Comparison of ENCODE assay signal across 17 cellular contexts in the genomic region with DNA sequence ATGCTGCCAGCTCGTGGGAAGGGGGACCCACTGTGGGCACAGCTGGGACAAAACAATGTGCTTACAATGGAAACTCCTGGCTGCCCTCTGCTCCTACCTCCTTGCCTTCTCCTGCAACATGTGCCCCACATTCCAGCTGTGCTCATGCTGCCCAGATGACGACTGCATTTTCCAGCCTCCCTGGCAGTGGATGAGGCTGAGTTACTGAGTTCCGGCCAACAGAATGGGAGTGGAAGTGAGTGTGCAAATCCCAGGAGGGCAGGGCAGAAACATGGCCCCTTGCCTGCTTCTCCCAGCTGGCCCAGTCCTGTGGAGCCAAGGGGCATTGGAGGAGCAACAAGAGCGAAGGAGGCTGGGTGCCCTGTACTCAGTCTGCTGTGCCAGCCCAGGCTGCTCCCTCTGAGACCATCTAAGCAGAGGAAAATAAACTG. TPM values are rescaled to one million over a fixed set of nuclear protein-coding genes. Genes with fewer than 3 reads are reported as not detected.
DNase-seq lines count a peak whose midpoint lies in the region; ATAC-seq and TF ChIP-seq lines count a peak whose summit lies in the region.
"Had no signal": no experiment of that assay in that cellular context is flagged by ENCODE, and none has a peak within 500 bp of the region (broad histone marks: within the 10 kb centered on the region; RNA-seq: fewer than 3 reads in every experiment).

No MANE protein-coding gene starts in this region.

- H3K27me3 Mint-ChIP-seq in activated naive CD8-positive, alpha-beta T cell treated with anti-CD3 and anti-CD28 coated beads, Interleukin-2, amount 10 ng/mL, durations not matched to agents 7 days and 5 days, result no peaks in the 10 kb centered on the region
- peaks cover 5% of the 10 kb centered on the region for H3K27me3 Mint-ChIP-seq in activated naive CD8-positive, alpha-beta T cell treated with anti-CD3 and anti-CD28 coated beads, Interleukin-2, amount 50 U/mL, for 24 hours

- H3K9ac ChIP-seq in SK-N-SH, result no peak overlapping the region
- no peak overlapping the region for H3K9ac ChIP-seq in smooth muscle cell (ENCODE audit: low read depth)

- H3K27ac ChIP-seq in ovary, result no peak overlapping the region
- no peak overlapping the region for H3K27ac ChIP-seq in SK-N-SH (ENCODE audit: low read depth in 2 of 2, low read length in 1 of 2)
- no peak overlapping the region for H3K27ac ChIP-seq in smooth muscle cell (ENCODE audit: low read depth)
- H3K27ac ChIP-seq: SJCRH30 had no signal

- H4K20me1 ChIP-seq in SK-N-SH (ENCODE audit: insufficient read depth) (no peaks in the 10 kb centered on the region), smooth muscle cell (ENCODE audit: low read depth) (no peaks in the 10 kb centered on the region)

- H3K9me3 Mint-ChIP-seq in activated naive CD8-positive, alpha-beta T cell treated with anti-CD3 and anti-CD28 coated beads, Interleukin-2, amount 10 ng/mL, durations not matched to agents 7 days and 5 days, result no peaks in the 10 kb centered on the region
- no peaks in the 10 kb centered on the region for H3K9me3 Mint-ChIP-seq in activated naive CD8-positive, alpha-beta T cell treated with anti-CD3 and anti-CD28 coated beads, Interleukin-2, amount 50 U/mL, for 24 hours

- H3K36me3 ChIP-seq in ovary (no peaks in the 10 kb centered on the region), SK-N-SH (replicated peaks in 1 of 2; ENCODE audit: control insufficient read depth in 1 of 2, insufficient read depth in 2 of 2, low read length in 1 of 2) (no peaks in the 10 kb centered on the region), smooth muscle cell (ENCODE audit: low read depth) (no peaks in the 10 kb centered on the region)
- H3K36me3 ChIP-seq: SJCRH30 had no signal

- TF ChIP-seq RAD21 in SK-N-SH (IDR thresholded peaks at IDR 0.05; ENCODE audit: low read length), result no peak

- no peaks in the 10 kb centered on the region for H3K9me3 ChIP-seq in ovary
- no peaks in the 10 kb centered on the region for H3K9me3 ChIP-seq in SK-N-SH
- no peaks in the 10 kb centered on the region for H3K9me3 ChIP-seq in smooth muscle cell (replicated peaks; ENCODE audit: low read depth)
- H3K9me3 ChIP-seq: SJCRH30 had no signal

- POLR2A ChIA-PET in activated naive CD8-positive, alpha-beta T cell treated with anti-CD3 and anti-CD28 coated beads, Interleukin-2, amount 10 ng/mL, durations not matched to agents 7 days and 5 days (lab: Charles Lee), result no interaction called here
- POLR2A ChIA-PET in SK-N-SH (lab: Yijun Ruan, JAX), result no interaction called here

- WGBS in ovary, 3 donors, result 45 to 56% (median 51%) methylated on average over 4 of the region's 4 CpGs
- 54% methylated on average over 3 of the region's 4 CpGs for WGBS in SK-N-SH (ENCODE audit: low lambda C conversion rate)
- 83% methylated on average over 4 of the region's 4 CpGs for WGBS in smooth muscle cell (ENCODE audit: low lambda C conversion rate)

- H3K36me3 Mint-ChIP-seq in activated naive CD8-positive, alpha-beta T cell treated with anti-CD3 and anti-CD28 coated beads, Interleukin-2, amount 10 ng/mL, durations not matched to agents 7 days and 5 days, result no peaks in the 10 kb centered on the region
- H3K36me3 Mint-ChIP-seq in activated naive CD8-positive, alpha-beta T cell treated with anti-CD3 and anti-CD28 coated beads, Interleukin-2, amount 50 U/mL, for 24 hours (ENCODE audit: low read depth), result no peaks in the 10 kb centered on the region
- H3K36me3 Mint-ChIP-seq: naive thymus-derived CD4-positive, alpha-beta T cell had no signal

- H3F3A ChIP-seq in SK-N-SH (replicated peaks; ENCODE audit: insufficient read depth), result no peaks in the 10 kb centered on the region
- H3F3A ChIP-seq in smooth muscle cell (ENCODE audit: low read depth), result no peaks in the 10 kb centered on the region

- DNase-seq in activated naive CD8-positive, alpha-beta T cell treated with anti-CD3 and anti-CD28 coated beads, Interleukin-2, amount 10 ng/mL, durations not matched to agents 7 days and 5 days, result peak; percentile 3
- no peak for DNase-seq in activated naive CD8-positive, alpha-beta T cell treated with anti-CD3 and anti-CD28 coated beads, Interleukin-2, amount 50 U/mL, for 24 hours
- DNase-seq in Right ventricle myocardium superior (peak; percentile 55), ovary (peak in 4 of 5 donors; percentile 15 to 44 (median 19)), SK-N-SH (no peak), smooth muscle cell (lab: John Stamatoyannopoulos, UW; ENCODE audit: unreplicated experiment) (no peak), SHP77 (lab: John Stamatoyannopoulos, UW) (no peak)
- DNase-seq: COR-L47, GF-D8, SJCRH30, small intestine had no signal

- H3K4me1 Mint-ChIP-seq in activated naive CD8-positive, alpha-beta T cell treated with anti-CD3 and anti-CD28 coated beads, Interleukin-2, amount 10 ng/mL, durations not matched to agents 7 days and 5 days, result no peaks in the 10 kb centered on the region
- no peaks in the 10 kb centered on the region for H3K4me1 Mint-ChIP-seq in activated naive CD8-positive, alpha-beta T cell treated with anti-CD3 and anti-CD28 coated beads, Interleukin-2, amount 50 U/mL, for 24 hours

- no peak for ATAC-seq in activated naive CD8-positive, alpha-beta T cell treated with anti-CD3 and anti-CD28 coated beads, Interleukin-2, amount 10 ng/mL, durations not matched to agents 7 days and 5 days (ENCODE audit: low read depth)
- ATAC-seq in activated naive CD8-positive, alpha-beta T cell treated with anti-CD3 and anti-CD28 coated beads, Interleukin-2, amount 50 U/mL, for 24 hours, result no peak
- ATAC-seq in Right ventricle myocardium superior (ENCODE audit: poor library complexity) (peak; percentile 56), GM19452 (IDR thresholded peaks at IDR 0.05; ENCODE audit: unreplicated experiment) (no peak)
- ATAC-seq: HCT116; naive thymus-derived CD4-positive, alpha-beta T cell had no signal

- intact Hi-C loops in Right ventricle myocardium superior (cut with DNase I), result no loop called here
- intact Hi-C loops in ovary (cut with DNase I), result loop anchor here in 1 of 4 donors (10.0 kb wide), 1 partner anchor 75 kb away; no protein-coding TSS in a partner anchor

- TF ChIP-seq CTCF in ovary (IDR thresholded peaks at IDR 0.05), result no peak
- TF ChIP-seq CTCF in SK-N-SH (IDR thresholded peaks at IDR 0.05), result no peak
- TF ChIP-seq CTCF in smooth muscle cell (IDR thresholded peaks at IDR 0.05; ENCODE audit: borderline replicate concordance, insufficient read depth, poor library complexity, severe bottlenecking), result no peak

- no peak overlapping the region for H3K4me3 Mint-ChIP-seq in activated naive CD8-positive, alpha-beta T cell treated with anti-CD3 and anti-CD28 coated beads, Interleukin-2, amount 10 ng/mL, durations not matched to agents 7 days and 5 days
- H3K4me3 Mint-ChIP-seq in activated naive CD8-positive, alpha-beta T cell treated with anti-CD3 and anti-CD28 coated beads, Interleukin-2, amount 50 U/mL, for 24 hours, result no peak overlapping the region
- H3K4me3 Mint-ChIP-seq: naive thymus-derived CD4-positive, alpha-beta T cell had no signal

- no peak overlapping the region for H3K4me3 ChIP-seq in ovary
- no peak overlapping the region for H3K4me3 ChIP-seq in SK-N-SH (ENCODE audit: low read depth in 2 of 2, low read length in 1 of 2)
- no peak overlapping the region for H3K4me3 ChIP-seq in smooth muscle cell
- H3K4me3 ChIP-seq: dorsolateral prefrontal cortex, SJCRH30 had no signal

- H3K4me2 ChIP-seq in SK-N-SH (no peak overlapping the region), smooth muscle cell (no peak overlapping the region)

- TF ChIP-seq POLR2A in ovary (IDR thresholded peaks at IDR 0.05), result no peak

- H3K27me3 ChIP-seq in ovary (no peaks in the 10 kb centered on the region), SK-N-SH (ENCODE audit: insufficient read depth) (no peaks in the 10 kb centered on the region), smooth muscle cell (ENCODE audit: low read depth) (peaks cover 4% of the 10 kb centered on the region)
- H3K27me3 ChIP-seq: dorsolateral prefrontal cortex, SJCRH30 had no signal

- H3K4me1 ChIP-seq in ovary (ENCODE audit: insufficient read depth) (peaks cover 22% of the 10 kb centered on the region), SK-N-SH (ENCODE audit: control insufficient read depth in 1 of 2, insufficient read depth in 2 of 2, low read depth in 1 of 2, low read length in 1 of 2) (peaks cover 0 to 10% of the 10 kb centered on the region in 2 experiments; a peak in 1 of 4 replicates), smooth muscle cell (ENCODE audit: low read depth) (no peaks in the 10 kb centered on the region)
- H3K4me1 ChIP-seq: SJCRH30 had no signal

- H3K27ac Mint-ChIP-seq in activated naive CD8-positive, alpha-beta T cell treated with anti-CD3 and anti-CD28 coated beads, Interleukin-2, amount 10 ng/mL, durations not matched to agents 7 days and 5 days, result no peak overlapping the region
- no peak overlapping the region for H3K27ac Mint-ChIP-seq in activated naive CD8-positive, alpha-beta T cell treated with anti-CD3 and anti-CD28 coated beads, Interleukin-2, amount 50 U/mL, for 24 hours
- H3K27ac Mint-ChIP-seq: naive thymus-derived CD4-positive, alpha-beta T cell had no signal

- TF ChIP-seq EP300 in ovary (IDR thresholded peaks at IDR 0.05) (no peak), SK-N-SH (IDR thresholded peaks at IDR 0.05; ENCODE audit: borderline replicate concordance in 1 of 2, low read depth in 1 of 2, low read length in 1 of 2) (no peak)

- no peaks in the 10 kb centered on the region for H3K9me2 ChIP-seq in SK-N-SH

- H2AFZ ChIP-seq in SK-N-SH (ENCODE audit: low read depth) (no peak overlapping the region), smooth muscle cell (ENCODE audit: low read depth) (no peak overlapping the region)

- H3K79me2 ChIP-seq in SK-N-SH (ENCODE audit: insufficient read depth) (no peaks in the 10 kb centered on the region), smooth muscle cell (ENCODE audit: low read depth) (no peaks in the 10 kb centered on the region)

- CTCF ChIA-PET in SK-N-SH (lab: Yijun Ruan, JAX), result interaction anchor here (1.0 to 1.3 kb wide), 2 partner anchors 127 to 206 kb away, joined by 3 to 4 read pairs; no protein-coding TSS in a partner anchor

RNA-seq across cellular contexts. Expression of a gene that starts 17.1 kb away (rescaled TPM):
- total RNA-seq in activated naive CD8-positive, alpha-beta T cell treated with anti-CD3 and anti-CD28 coated beads, Interleukin-2, amount 10 ng/mL, durations not matched to agents 7 days and 5 days, result under 1 TPM; 0.11 to 0.22 TPM
- total RNA-seq in Right ventricle myocardium superior (34.0 TPM), ovary (10 to 100 TPM; 23.2 to 83.3 (median 40.0) TPM), smooth muscle cell (not detected in 2 replicates)
- polyA plus RNA-seq in ovary (10 to 100 TPM; 13.4 to 61.4 TPM), SK-N-SH (2012; rRNA removed) (0.28 and 0.39 TPM in 2 replicates), smooth muscle cell (0.13 TPM in 1 of 2 replicates, not detected in the other)
- 0.19 and 0.33 TPM in 2 replicates for polyA plus RNA-seq in SK-N-SH (2012; cell fraction: cytosol; rRNA removed)
- polyA plus RNA-seq in SK-N-SH (2012; cell fraction: nucleus; rRNA removed), result 0.32 and 0.50 TPM in 2 replicates
- polyA plus RNA-seq: naive thymus-derived CD4-positive, alpha-beta T cell had no signal

RNA-seq across cellular contexts. Expression of a gene that starts 54.6 kb away (rescaled TPM):
- total RNA-seq in activated naive CD8-positive, alpha-beta T cell treated with anti-CD3 and anti-CD28 coated beads, Interleukin-2, amount 10 ng/mL, durations not matched to agents 7 days and 5 days, result not detected
- total RNA-seq in Right ventricle myocardium superior, result not detected
- total RNA-seq in ovary, result 10 to 100 TPM in 1 of 7 donors, 1 to 10 TPM in 4, not detected in 2; 1.5 to 21.3 (median 1.7) TPM
- polyA plus RNA-seq in ovary, result under 1 TPM in 1 of 2 donors, not detected in 1; 0.06 TPM
- not detected in 2 replicates for polyA plus RNA-seq in SK-N-SH (2012; rRNA removed)
- not detected in 2 replicates for polyA plus RNA-seq in SK-N-SH (2012; cell fraction: cytosol; rRNA removed)
- polyA plus RNA-seq in SK-N-SH (2012; cell fraction: nucleus; rRNA removed), result not detected in 2 replicates
- total RNA-seq in smooth muscle cell, result not detected in 2 replicates
- not detected in 2 replicates for polyA plus RNA-seq in smooth muscle cell
- total RNA-seq: glomerular endothelial cell; naive thymus-derived CD4-positive, alpha-beta T cell; SJCRH30 had no signal
- polyA plus RNA-seq: adipose tissue; naive thymus-derived CD4-positive, alpha-beta T cell; small intestine had no signal

Comparison
In these comparisons a context has a peak if more than half of its experiments do, and no peak if none do; other contexts are left out.
1. DNase-seq: peak in activated naive CD8-positive, alpha-beta T cell treated with anti-CD3 and anti-CD28 coated beads, Interleukin-2, amount 10 ng/mL, durations not matched to agents 7 days and 5 days (single experiment), Right ventricle myocardium superior (single experiment) and ovary (4 of 5); none in activated naive CD8-positive, alpha-beta T cell treated with anti-CD3 and anti-CD28 coated beads, Interleukin-2, amount 50 U/mL, for 24 hours (single experiment), SK-N-SH (single experiment), smooth muscle cell (single experiment) and SHP77 (0 of 2).
2. RNA of a gene that starts 17.1 kb away (total RNA-seq): 23.2 to 83.3 TPM in ovary and 34.0 TPM in Right ventricle myocardium superior (single experiment); 0.11 to 0.22 TPM in activated naive CD8-positive, alpha-beta T cell treated with anti-CD3 and anti-CD28 coated beads, Interleukin-2, amount 10 ng/mL, durations not matched to agents 7 days and 5 days and not detected in smooth muscle cell; every median in the first group is over 10 times any median in the second.